Comparison of ENCODE assay signal across 14 cellular contexts in genomic region chr3:119401069-119401468, GRCh38.
A peak's percentile ranks its signal among the peaks of the same experiment; 100 is the strongest.
DNase-seq lines count a peak whose midpoint lies in the region; ATAC-seq, FAIRE-seq and TF ChIP-seq lines count a peak whose summit lies in the region.
"Had no signal": no experiment of that assay in that cellular context is flagged by ENCODE, and none has a peak within 500 bp of the region (broad histone marks: within the 10 kb centered on the region; RNA-seq: fewer than 3 reads in every experiment).

No MANE protein-coding gene starts in this region.

- TF ChIP-seq RAD21 in GM12878 (IDR thresholded peaks at IDR 0.05; ENCODE audit: insufficient read depth, low read depth, low read length), result no peak

- no peak overlapping the region for H3K4me3 Mint-ChIP-seq in activated T-cell treated with anti-CD3 and anti-CD28 coated beads, Interleukin-2, amount 50 U/mL, for 72 hours
- H3K4me3 Mint-ChIP-seq: dendritic cell treated with granulocyte-macrophage colony-stimulating factor and Interleukin-4, amounts not matched to agents 40 ng/mL and 50 ng/mL, for 4 days had no signal

- no peak overlapping the region for H2AFZ ChIP-seq in GM12878 (ENCODE audit: control insufficient read depth, low read depth, low read length)

- no peak for TF ChIP-seq POLR2A in GM12878 (IDR thresholded peaks at IDR 0.05; ENCODE audit: low read depth, low read length)

- no peaks in the 10 kb centered on the region; the same call in 1 of the 2 replicates for H3K79me2 ChIP-seq in GM12878 (ENCODE audit: control insufficient read depth, insufficient read depth, low read length)

- no peaks in the 10 kb centered on the region for H3K9me3 Mint-ChIP-seq in activated T-cell treated with anti-CD3 and anti-CD28 coated beads, Interleukin-2, amount 50 U/mL, for 72 hours
- H3K9me3 Mint-ChIP-seq: dendritic cell treated with granulocyte-macrophage colony-stimulating factor and Interleukin-4, amounts not matched to agents 40 ng/mL and 50 ng/mL, for 4 days had no signal

- RAD21 ChIA-PET in GM12878 (lab: Charles Lee; ENCODE audit: unreplicated experiment), result no interaction called here

- DNase-seq in GM12878 (ENCODE audit: low read depth, low spot score) (peak; percentile 40), Ammon's horn (ENCODE audit: low spot score) (no peak)
- DNase-seq in stimulated activated CD8-positive, alpha-beta memory T cell treated with anti-CD3 and anti-CD28 coated beads, Interleukin-4, amount 100 ng/mL, for 48 hours, result no peak
- DNase-seq in activated T-cell treated with anti-CD3 and anti-CD28 coated beads, Interleukin-2, amount 50 U/mL, for 72 hours, result no peak
- DNase-seq: activated CD8-positive, alpha-beta memory T cell treated with anti-CD3 and anti-CD28 coated beads, Interleukin-2, amount 50 U/mL, for 48 hours; amygdala; islet precursor cell; NCI-H1436 treated with DMSO at 0.1 percent for 48 hours; substantia nigra had no signal

- H3K27me3 Mint-ChIP-seq in activated T-cell treated with anti-CD3 and anti-CD28 coated beads, Interleukin-2, amount 50 U/mL, for 72 hours (ENCODE audit: low read depth), result no peaks in the 10 kb centered on the region
- H3K27me3 Mint-ChIP-seq: dendritic cell treated with granulocyte-macrophage colony-stimulating factor and Interleukin-4, amounts not matched to agents 40 ng/mL and 50 ng/mL, for 4 days had no signal

- H3K9ac ChIP-seq in GM12878 (ENCODE audit: control insufficient read depth, insufficient read depth, low read length), result peak overlapping the region; percentile 15; the same call in 1 of the 2 replicates

- intact Hi-C loops in GM12878 (cut with micrococcal nuclease; ENCODE audit: unreplicated experiment), result no loop called here

- H3K4me1 Mint-ChIP-seq in activated T-cell treated with anti-CD3 and anti-CD28 coated beads, Interleukin-2, amount 50 U/mL, for 72 hours (ENCODE audit: low read depth), result peaks cover 12% of the 10 kb centered on the region

- TF ChIP-seq CTCF in GM12878 (IDR thresholded peaks at IDR 0.05 in 2 of 3, conservative IDR thresholded peaks at IDR 0.05 in 1 of 3; ENCODE audit: control insufficient read depth in 2 of 3, extremely low read depth in 1 of 3, insufficient read depth in 1 of 3, low read depth in 3 of 3, low read length in 3 of 3), result no peak

- H3K36me3 ChIP-seq in GM12878 (ENCODE audit: control insufficient read depth in 2 of 2, insufficient read depth in 2 of 2, low read length in 1 of 2), result peaks cover 2 to 15% of the 10 kb centered on the region in 2 experiments

- H3K4me3 ChIP-seq in GM12878, result no peak overlapping the region; the same call in 1 of the 2 replicates

- peaks cover 3 to 4% of the 10 kb centered on the region in 2 donors for H3K36me3 Mint-ChIP-seq in activated T-cell treated with anti-CD3 and anti-CD28 coated beads, Interleukin-2, amount 50 U/mL, for 72 hours (ENCODE audit: insufficient read depth in 2 of 2)

- POLR2A ChIA-PET in GM12878 (lab: Charles Lee), result no interaction called here

- no TSS peak for BruUV-seq in GM12878 (replicated peaks; lab: Mats Ljungman, UMichigan)

- WGBS in GM12878 (ENCODE audit: insufficient coverage, insufficient replicate concordance, low lambda C conversion rate, missing lambda C conversion rate), result 2% methylated on average over 5 of the region's 5 CpGs

- no peaks in the 10 kb centered on the region for H4K20me1 ChIP-seq in GM12878 (ENCODE audit: control insufficient read depth, insufficient read depth)

- no peak overlapping the region for H3K27ac Mint-ChIP-seq in activated T-cell treated with anti-CD3 and anti-CD28 coated beads, Interleukin-2, amount 50 U/mL, for 72 hours
- H3K27ac Mint-ChIP-seq: dendritic cell treated with granulocyte-macrophage colony-stimulating factor and Interleukin-4, amounts not matched to agents 40 ng/mL and 50 ng/mL, for 4 days had no signal

- CTCF ChIA-PET in GM12878 (lab: Yijun Ruan, JAX), result no interaction called here

- SMC1A ChIA-PET in GM12878 (lab: Charles Lee; ENCODE audit: uncharacterized antibody, unreplicated experiment), result no interaction called here

- no peaks in the 10 kb centered on the region; the same call in 1 of the 3 replicates for H3K9me3 ChIP-seq in GM12878 (replicated peaks; ENCODE audit: control insufficient read depth, insufficient read depth, low read length)

- H3K4me2 ChIP-seq in GM12878 (ENCODE audit: control insufficient read depth, insufficient read depth), result peak overlapping the region; percentile 56

- peak; percentile 66 for ATAC-seq in GM18909 (IDR thresholded peaks at IDR 0.05; ENCODE audit: poor library complexity, unreplicated experiment)
- ATAC-seq in GM21529 (IDR thresholded peaks at IDR 0.05; ENCODE audit: unreplicated experiment), result peak; percentile 58
- ATAC-seq in HG03103 (IDR thresholded peaks at IDR 0.05; ENCODE audit: low read depth, unreplicated experiment), result peak; percentile 42
- peak; percentile 64 for ATAC-seq in GM12878
- no peak for ATAC-seq in activated T-cell treated with anti-CD3 and anti-CD28 coated beads, Interleukin-2, amount 50 U/mL, for 72 hours (replicated peaks in 1 of 2)

- in situ Hi-C loops in GM12878 (cut with MboI), result no loop called here

- no peak for FAIRE-seq in GM12878 (lab: Jason Lieb, UNC)
- FAIRE-seq: H54 had no signal

- peaks cover 34% of the 10 kb centered on the region for H3K4me1 ChIP-seq in GM12878 (ENCODE audit: control insufficient read depth, insufficient read depth, low read length)

- H3K27ac ChIP-seq in GM12878 (ENCODE audit: control insufficient read depth, insufficient read depth), result peak overlapping the region; percentile 81

- TF ChIP-seq EP300 in GM12878 (IDR thresholded peaks at IDR 0.05; ENCODE audit: borderline replicate concordance in 1 of 2, control insufficient read depth in 1 of 2, low read depth in 2 of 2, low read length in 2 of 2), result no peak

- no peaks in the 10 kb centered on the region for H3K27me3 ChIP-seq in GM12878 (replicated peaks in 1 of 2; ENCODE audit: control insufficient read depth in 2 of 2, insufficient read depth in 2 of 2, low read length in 1 of 2)

TF ChIP-seq in GM12878, 131 proteins besides CTCF, POLR2A, EP300 and RAD21:
- TF ChIP-seq TCF3 (IDR thresholded peaks at IDR 0.05; ENCODE audit: borderline replicate concordance, insufficient read depth, low read depth, low read length), result no peak
- no peak for TF ChIP-seq HDAC2 (IDR thresholded peaks at IDR 0.05)
- TF ChIP-seq NFIC (IDR thresholded peaks at IDR 0.05; ENCODE audit: low read depth, low read length), result 0 out of 2 replicates have a peak, but pooled peaks have one; percentile 41
- TF ChIP-seq ATF2 (IDR thresholded peaks at IDR 0.05; ENCODE audit: low read length), result 0 out of 2 replicates have a peak, but pooled peaks have one; percentile 46
- no peak for TF ChIP-seq BACH1 (IDR thresholded peaks at IDR 0.05; ENCODE audit: borderline replicate concordance)
- no peak for TF ChIP-seq CHD2 (IDR thresholded peaks at IDR 0.05; ENCODE audit: borderline replicate concordance, low read depth, low read length)
- TF ChIP-seq IKZF2 (IDR thresholded peaks at IDR 0.05), result peak; percentile 8 to 33; a peak in 2 of 4 replicates
- 0 out of 2 replicates have a peak, but pooled peaks have one; percentile 23 for TF ChIP-seq ZNF384 (IDR thresholded peaks at IDR 0.05; ENCODE audit: borderline replicate concordance, low read depth, low read length)
- no peak for TF ChIP-seq CUX1 (IDR thresholded peaks at IDR 0.05; ENCODE audit: insufficient replicate concordance, low read depth, low read length)

Comparison
In these comparisons a context has a peak if more than half of its experiments do, and no peak if none do; other contexts are left out.
1. ATAC-seq: peak in GM18909 (single experiment), GM21529 (single experiment), HG03103 (single experiment) and GM12878 (single experiment); none in activated T-cell treated with anti-CD3 and anti-CD28 coated beads, Interleukin-2, amount 50 U/mL, for 72 hours (0 of 2).